Comparison of ENCODE assay signal across 22 cellular contexts in genomic region chr2:212282596-212283330, GRCh38.
A peak's percentile ranks its signal among the peaks of the same experiment; 100 is the strongest.
DNase-seq lines count a peak whose midpoint lies in the region; ATAC-seq and TF ChIP-seq lines count a peak whose summit lies in the region.
"Had no signal": no experiment of that assay in that cellular context is flagged by ENCODE, and none has a peak within 500 bp of the region (broad histone marks: within the 10 kb centered on the region; RNA-seq: fewer than 3 reads in every experiment).

No MANE protein-coding gene starts in this region.

- peak; percentile 92 for DNase-seq in DMS79 treated with DMSO at 0.1 percent for 48 hours (lab: John Stamatoyannopoulos, UW)
- DNase-seq in NCI-H2029 (lab: John Stamatoyannopoulos, UW), result peak; percentile 50
- peak; percentile 83 for DNase-seq in NCI-H748 (lab: John Stamatoyannopoulos, UW; ENCODE audit: unreplicated experiment)
- peak; percentile 4 for DNase-seq in epithelial cell of esophagus (ENCODE audit: low read depth)
- DNase-seq in activated naive CD4-positive, alpha-beta T cell treated with Interleukin-2 at 50 U/mL for 16 hours, result no peak
- DNase-seq in HT-29 (ENCODE audit: low spot score), result no peak
- DNase-seq: activated naive CD8-positive, alpha-beta T cell treated with anti-CD3 and anti-CD28 coated beads for 36 hours; activated T-cell treated with anti-CD3 and anti-CD28 coated beads, Interleukin-2, amount 50 U/mL, for 1 hour; CD4-positive, alpha-beta memory T cell; heart left ventricle; immature natural killer cell; MM.1S; naive B cell; NCI-H510A treated with DMSO at 0.1 percent for 48 hours; Peyer's patch; small intestine; stimulated activated CD4-positive, alpha-beta T cell treated with anti-CD3 and anti-CD28 coated beads, Interleukin-4, amount 100 ng/mL, for 4 hours; stimulated activated CD8-positive, alpha-beta memory T cell treated with anti-CD3 and anti-CD28 coated beads, Interleukin-4, amount 100 ng/mL, for 48 hours had no signal

- no peak overlapping the region for H3K4me3 ChIP-seq in epithelial cell of esophagus (ENCODE audit: low read length)
- H3K4me3 ChIP-seq: heart left ventricle, lung, Peyer's patch, suprapubic skin had no signal

- ATAC-seq in HG03469 (IDR thresholded peaks at IDR 0.05; ENCODE audit: unreplicated experiment) (no peak), GM21381 (IDR thresholded peaks at IDR 0.05; ENCODE audit: unreplicated experiment) (no peak)

- TF ChIP-seq CTCF in epithelial cell of esophagus (IDR thresholded peaks at IDR 0.05; ENCODE audit: insufficient read depth, low read depth, low read length, missing control alignments), result no peak

Comparison
In these comparisons a context has a peak if more than half of its experiments do, and no peak if none do; other contexts are left out.
1. DNase-seq: peak in DMS79 treated with DMSO at 0.1 percent for 48 hours (single experiment), NCI-H2029 (single experiment), NCI-H748 (single experiment) and epithelial cell of esophagus (single experiment); none in activated naive CD4-positive, alpha-beta T cell treated with Interleukin-2 at 50 U/mL for 16 hours (single experiment) and HT-29 (single experiment).